16 cellular contexts compared by ENCODE assay signal in the genomic region with DNA sequence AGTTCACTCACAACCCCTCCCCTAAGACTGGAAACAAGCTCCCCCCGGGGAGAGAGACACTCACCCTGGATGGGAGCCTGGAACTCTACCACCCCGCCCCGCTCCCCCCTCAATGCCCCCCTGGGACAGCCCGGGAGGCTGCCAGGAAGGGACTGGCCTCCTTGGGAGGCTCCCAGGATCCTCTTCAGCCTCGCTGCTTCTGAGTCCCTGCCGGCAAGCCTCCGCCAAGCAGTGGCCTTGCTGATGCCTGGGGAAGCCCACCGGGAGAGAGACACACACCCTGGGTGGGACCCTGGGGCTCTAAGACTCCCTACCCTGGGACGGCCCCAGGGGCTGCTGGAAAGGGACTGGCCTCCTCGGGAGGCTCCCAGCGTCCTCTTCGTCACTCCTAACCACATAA. TPM values are rescaled to one million over a fixed set of nuclear protein-coding genes. Genes with fewer than 3 reads are reported as not detected.
"Had no signal": no experiment of that assay in that cellular context is flagged by ENCODE, and none has a peak within 500 bp of the region (broad histone marks: within the 10 kb centered on the region; RNA-seq: fewer than 3 reads in every experiment).

No MANE protein-coding gene starts in this region.

- DNase-seq: activated CD4-positive, alpha-beta T cell treated with anti-CD3 and anti-CD28 coated beads, Interleukin-2, amount 10 ng/mL, durations not matched to agents 24 days and 14 days; activated CD4-positive, CD25-positive, alpha-beta regulatory T cell; activated CD8-positive, alpha-beta T cell treated with anti-CD3 and anti-CD28 coated beads, Interleukin-2, amount 10 ng/mL, durations not matched to agents 7 days and 5 days; activated naive CD4-positive, alpha-beta T cell treated with Interleukin-2 at 50 U/mL for 16 hours; activated naive CD8-positive, alpha-beta T cell treated with anti-CD3 and anti-CD28 coated beads, Interleukin-2, amount 10 ng/mL, durations not matched to agents 7 days and 5 days; activated T-cell treated with anti-CD3 and anti-CD28 coated beads, Interleukin-2, amount 50 U/mL, for 24 hours; body of pancreas; left cardiac atrium; naive thymus-derived CD8-positive, alpha-beta T cell; retina; stimulated activated naive CD4-positive, alpha-beta T cell; T-helper 1 cell; T-helper 9 cell; thyroid gland had no signal

- ATAC-seq: activated CD8-positive, alpha-beta T cell treated with anti-CD3 and anti-CD28 coated beads, Interleukin-2, amount 10 ng/mL, durations not matched to agents 7 days and 5 days; body of pancreas; naive thymus-derived CD8-positive, alpha-beta T cell had no signal

- H3K4me3 ChIP-seq: body of pancreas, thyroid gland, uterus had no signal

- H3K9me3 ChIP-seq: body of pancreas, thyroid gland, uterus had no signal

- H3K27me3 ChIP-seq: body of pancreas, thyroid gland, uterus had no signal

- H3K27ac ChIP-seq: body of pancreas, thyroid gland, uterus had no signal

- H3K36me3 ChIP-seq: thyroid gland, uterus had no signal

- H3K4me1 ChIP-seq: body of pancreas, thyroid gland, uterus had no signal

RNA-seq across cellular contexts. Expression of gene CPEB1, which starts 33.4 kb away (rescaled TPM):
- total RNA-seq: activated CD4-positive, alpha-beta T cell treated with anti-CD3 and anti-CD28 coated beads, Interleukin-2, amount 10 ng/mL, durations not matched to agents 24 days and 14 days; activated T-helper 2 cell treated with anti-CD3 and anti-CD28 coated beads, Interferon-gamma antibody, Interleukin-2, Interleukin-4, amounts not matched to agents 10 μg/mL and 5 μg/mL and 100 μg/mL, durations not matched to agents 14 hours and 24 hours and 36 hours had no signal
